In genomic region chr10:68333058-68333395, GRCh38 we compare ENCODE assay signal across 8 cellular contexts. TPM values are rescaled to one million over a fixed set of nuclear protein-coding genes. Genes with fewer than 3 reads are reported as not detected.
DNase-seq lines count a peak whose midpoint lies in the region; ATAC-seq and TF ChIP-seq lines count a peak whose summit lies in the region.

No MANE protein-coding gene starts in this region.

- DNase-seq in BE2C (no peak), MM.1S (no peak), D341Med (ENCODE audit: low spot score) (no peak), NCI-H82 (lab: John Stamatoyannopoulos, UW) (no peak), DMS 273 (lab: John Stamatoyannopoulos, UW; ENCODE audit: unreplicated experiment) (no peak)

- peak overlapping the region; percentile 88; the same call in 1 of the 2 replicates for H3K27ac ChIP-seq in MM.1S (ENCODE audit: low read length)
- H3K27ac ChIP-seq in duodenal mucosa (ENCODE audit: low read depth, low read length) = peak overlapping the region; percentile 95

- peaks cover 62% of the 10 kb centered on the region for H3K79me2 ChIP-seq in MM.1S (ENCODE audit: low read length)

- peak overlapping the region; percentile 99 to 100 (median 100) for H3K4me3 Mint-ChIP-seq in nephron

- peaks cover 52% of the 10 kb centered on the region for H4K20me1 ChIP-seq in MM.1S (ENCODE audit: insufficient read depth, low read length)

- peaks cover 62% of the 10 kb centered on the region for H3K4me1 Mint-ChIP-seq in nephron

- H3K9me3 Mint-ChIP-seq in nephron = no peaks in the 10 kb centered on the region

- H3K4me2 ChIP-seq in MM.1S (ENCODE audit: low read depth, low read length) = peak overlapping the region; percentile 50

- peaks cover 18% of the 10 kb centered on the region; the same call in 1 of the 2 replicates for H3F3A ChIP-seq in MM.1S (ENCODE audit: insufficient read depth, low read length)

- no peaks in the 10 kb centered on the region for H3K9me2 ChIP-seq in MM.1S (replicated peaks; ENCODE audit: insufficient read depth, low read length)

- ATAC-seq in HG02571 (IDR thresholded peaks at IDR 0.05; ENCODE audit: unreplicated experiment) = no peak

- TF ChIP-seq CTCF in BE2C (IDR thresholded peaks at IDR 0.05; ENCODE audit: low read depth, low read length) (no peak), MM.1S (IDR thresholded peaks at IDR 0.05; ENCODE audit: low read length) (no peak), nephron (IDR thresholded peaks at IDR 0.05; ENCODE audit: unreplicated experiment in 3 of 3) (peak in 1 of 3 experiments; percentile 1)

- no peak overlapping the region for H2AFZ ChIP-seq in MM.1S (ENCODE audit: low read length)

- H3K4me1 ChIP-seq in BE2C = peaks cover 13% of the 10 kb centered on the region
- H3K4me1 ChIP-seq in MM.1S (ENCODE audit: low read length) = peaks cover 22% of the 10 kb centered on the region
- peaks cover 48 to 50% of the 10 kb centered on the region in 2 donors for H3K4me1 ChIP-seq in duodenal mucosa (ENCODE audit: control insufficient read depth in 1 of 2, insufficient read depth in 2 of 2, low read length in 2 of 2)

- H3K27me3 ChIP-seq in BE2C = no peaks in the 10 kb centered on the region
- H3K27me3 ChIP-seq in MM.1S (replicated peaks; ENCODE audit: insufficient read depth, low read length) = no peaks in the 10 kb centered on the region
- no peaks in the 10 kb centered on the region for H3K27me3 ChIP-seq in duodenal mucosa (ENCODE audit: control insufficient read depth in 1 of 2, insufficient read depth in 2 of 2, low read length in 2 of 2)

- H3K36me3 Mint-ChIP-seq in nephron (ENCODE audit: low read depth) = peaks cover 24% of the 10 kb centered on the region

- H3K9me3 ChIP-seq in BE2C (no peaks in the 10 kb centered on the region; the same call in 1 of the 2 replicates), MM.1S (replicated peaks; ENCODE audit: insufficient read depth, low read length) (no peaks in the 10 kb centered on the region), duodenal mucosa (ENCODE audit: control insufficient read depth in 1 of 2, low read length in 2 of 2) (no peaks in the 10 kb centered on the region)

- H3K27ac Mint-ChIP-seq in nephron = peak overlapping the region; percentile 99 to 100 (median 100)

- H3K36me3 ChIP-seq in BE2C (peaks cover 38% of the 10 kb centered on the region), MM.1S (replicated peaks; ENCODE audit: insufficient read depth, low read length) (peaks cover 18% of the 10 kb centered on the region; the same call in 1 of the 2 replicates), duodenal mucosa (ENCODE audit: control insufficient read depth in 1 of 2, insufficient read depth in 2 of 2, low read length in 2 of 2) (peaks cover 0 to 3% of the 10 kb centered on the region in 2 donors)

- H3K4me3 ChIP-seq in BE2C (ENCODE audit: low read depth, low read length) = peak overlapping the region; percentile 98
- H3K4me3 ChIP-seq in MM.1S (ENCODE audit: low read length) = peak overlapping the region; percentile 97
- peak overlapping the region; percentile 91 to 94 for H3K4me3 ChIP-seq in duodenal mucosa (ENCODE audit: low read depth in 1 of 2, low read length in 2 of 2)

- H3K9ac ChIP-seq in MM.1S (ENCODE audit: low read length) (peak overlapping the region; percentile 99), duodenal mucosa (ENCODE audit: low read depth in 1 of 2, low read length in 2 of 2) (peak overlapping the region; percentile 94 to 99)

- H3K27me3 Mint-ChIP-seq in nephron (ENCODE audit: low read depth) = no peaks in the 10 kb centered on the region

RNA-seq across cellular contexts. Expression of gene PBLD, which starts 0.3 kb away (rescaled TPM):
- 3.3 TPM for polyA plus RNA-seq in BE2C (2012; ENCODE audit: insufficient read depth, insufficient read length, low read depth)

RNA-seq across cellular contexts. Expression of gene HNRNPH3, which starts 1.2 kb away (rescaled TPM):
- 323 TPM for polyA plus RNA-seq in BE2C (2012; ENCODE audit: insufficient read depth, insufficient read length, low read depth)
